20 cellular contexts compared by ENCODE assay signal in genomic region chr4:159159611-159160010, GRCh38. TPM values are rescaled to one million over a fixed set of nuclear protein-coding genes. Genes with fewer than 3 reads are reported as not detected.
A peak's percentile ranks its signal among the peaks of the same experiment; 100 is the strongest.
DNase-seq lines count a peak whose midpoint lies in the region; TF ChIP-seq lines count a peak whose summit lies in the region.
"Had no signal": no experiment of that assay in that cellular context is flagged by ENCODE, and none has a peak within 500 bp of the region (broad histone marks: within the 10 kb centered on the region; RNA-seq: fewer than 3 reads in every experiment).

No MANE protein-coding gene starts in this region.

- H3K27me3 ChIP-seq in prostate gland (replicated peaks; ENCODE audit: insufficient read depth): no peaks in the 10 kb centered on the region
- H3K27me3 ChIP-seq in Caco-2 (replicated peaks; ENCODE audit: control insufficient read depth, insufficient read depth, low read length): no peaks in the 10 kb centered on the region

- H3K4me1 ChIP-seq in prostate gland (replicated peaks) (no peaks in the 10 kb centered on the region), Caco-2 (peaks cover 31% of the 10 kb centered on the region)

- H3K27ac Mint-ChIP-seq in Caco-2 (ENCODE audit: unreplicated experiment): no peak overlapping the region
- H3K27ac Mint-ChIP-seq: CD4-positive, alpha-beta T cell; T-helper 2 cell treated with Interferon-gamma antibody and Interleukin-4, amounts not matched to agents 5 μg/mL and 100 μg/mL, for 36 hours had no signal

- H3K36me3 Mint-ChIP-seq in Caco-2 (ENCODE audit: insufficient read depth, unreplicated experiment): no peaks in the 10 kb centered on the region

- no peak for TF ChIP-seq POLR2A in prostate gland (IDR thresholded peaks at IDR 0.05)

- H3K9ac ChIP-seq in SK-N-MC (ENCODE audit: insufficient read length): no peak overlapping the region

- H3K27ac ChIP-seq in SK-N-MC (peak overlapping the region; percentile 89), prostate gland (no peak overlapping the region)
- H3K27ac ChIP-seq: PC-9 had no signal

- 77% methylated on average over 2 of the region's 2 CpGs for whole genome bisulfite sequencing in prostate gland

- no peak overlapping the region for H3K4me3 Mint-ChIP-seq in Caco-2 (ENCODE audit: unreplicated experiment)
- H3K4me3 Mint-ChIP-seq: CD4-positive, alpha-beta T cell; T-helper 2 cell treated with Interferon-gamma antibody and Interleukin-4, amounts not matched to agents 5 μg/mL and 100 μg/mL, for 36 hours had no signal

- no peaks in the 10 kb centered on the region for H3K9me3 ChIP-seq in SK-N-MC (ENCODE audit: low read depth, low read length)
- no peaks in the 10 kb centered on the region for H3K9me3 ChIP-seq in prostate gland
- no peaks in the 10 kb centered on the region for H3K9me3 ChIP-seq in Caco-2

- H3K4me3 ChIP-seq in SK-N-MC (peak overlapping the region; percentile 66), prostate gland (no peak overlapping the region), Caco-2 (ENCODE audit: low read depth, low read length) (no peak overlapping the region)
- H3K4me3 ChIP-seq: GM12878, PC-9 had no signal

- peaks cover 25% of the 10 kb centered on the region for H3K4me1 Mint-ChIP-seq in Caco-2 (ENCODE audit: low read depth, unreplicated experiment)

- DNase-seq in SHP77 treated with DMSO at 0.1 percent for 48 hours (lab: John Stamatoyannopoulos, UW) (peak; percentile 18), SHP77 (lab: John Stamatoyannopoulos, UW) (no peak), NCI-H146 treated with DMSO at 0.1 percent for 48 hours (lab: John Stamatoyannopoulos, UW; ENCODE audit: unreplicated experiment) (peak; percentile 87), SK-N-MC (ENCODE audit: low read depth, low spot score) (no peak), pulmonary artery endothelial cell (ENCODE audit: low read depth, low spot score) (peak; percentile 22), prostate gland (ENCODE audit: low spot score) (no peak), germinal center (ENCODE audit: low spot score) (no peak), Caco-2 (no peak)
- DNase-seq: AML-193; CD4-positive, alpha-beta T cell; DND-41; GDM1; GOT3; KG1; NCI-H187 treated with DMSO at 0.1 percent for 48 hours; NCI-H2227 treated with DMSO at 0.1 percent for 48 hours; NCI-H526; PC-9 had no signal

- CTCF ChIA-PET in Caco-2 (lab: Charles Lee): no interaction called here

- no TSS peak for BruUV-seq in Caco-2 (replicated peaks; lab: Mats Ljungman, UMichigan)

- no peak for TF ChIP-seq CTCF in prostate gland (IDR thresholded peaks at IDR 0.05)
- TF ChIP-seq CTCF in Caco-2 (IDR thresholded peaks at IDR 0.05; ENCODE audit: insufficient read depth in 1 of 2, low read depth in 1 of 2, low read length in 1 of 2, severe bottlenecking in 1 of 2, unreplicated experiment in 1 of 2): no peak

- POLR2A ChIA-PET in Caco-2 (lab: Charles Lee): no interaction called here

- H3K9me3 Mint-ChIP-seq in Caco-2 (ENCODE audit: unreplicated experiment): no peaks in the 10 kb centered on the region
- H3K9me3 Mint-ChIP-seq: CD4-positive, alpha-beta T cell; T-helper 2 cell treated with Interferon-gamma antibody and Interleukin-4, amounts not matched to agents 5 μg/mL and 100 μg/mL, for 36 hours had no signal

- H3K36me3 ChIP-seq in SK-N-MC (ENCODE audit: insufficient read depth, low read length): no peaks in the 10 kb centered on the region
- no peaks in the 10 kb centered on the region for H3K36me3 ChIP-seq in prostate gland
- no peaks in the 10 kb centered on the region for H3K36me3 ChIP-seq in Caco-2 (ENCODE audit: control insufficient read depth, insufficient read depth, low read length)

- no peaks in the 10 kb centered on the region for H3K27me3 Mint-ChIP-seq in Caco-2 (ENCODE audit: insufficient read depth, unreplicated experiment)
- H3K27me3 Mint-ChIP-seq: CD4-positive, alpha-beta T cell had no signal

- intact Hi-C loops in prostate gland (cut with DNase I) (no loop called here), Caco-2 (cut with micrococcal nuclease; ENCODE audit: unreplicated experiment) (no loop called here)

RNA-seq across cellular contexts. Expression of gene RAPGEF2, which starts 56.7 kb away (rescaled TPM):
- 55.6 and 58.2 TPM in 2 replicates for total RNA-seq in pulmonary artery endothelial cell
- total RNA-seq in prostate gland: 10 to 100 TPM; 29.2 to 29.5 TPM
- total RNA-seq in Caco-2 (2022): 65.6 and 67.6 TPM in 2 replicates

Comparison
In these comparisons a context has a peak if more than half of its experiments do, and no peak if none do; other contexts are left out.
1. DNase-seq: peak in SHP77 treated with DMSO at 0.1 percent for 48 hours (single experiment), NCI-H146 treated with DMSO at 0.1 percent for 48 hours (single experiment) and pulmonary artery endothelial cell (single experiment); none in SHP77 (0 of 2), SK-N-MC (single experiment), prostate gland (single experiment), germinal center (single experiment) and Caco-2 (0 of 2).